Comparison of ENCODE assay signal across 8 cellular contexts in the genomic region with DNA sequence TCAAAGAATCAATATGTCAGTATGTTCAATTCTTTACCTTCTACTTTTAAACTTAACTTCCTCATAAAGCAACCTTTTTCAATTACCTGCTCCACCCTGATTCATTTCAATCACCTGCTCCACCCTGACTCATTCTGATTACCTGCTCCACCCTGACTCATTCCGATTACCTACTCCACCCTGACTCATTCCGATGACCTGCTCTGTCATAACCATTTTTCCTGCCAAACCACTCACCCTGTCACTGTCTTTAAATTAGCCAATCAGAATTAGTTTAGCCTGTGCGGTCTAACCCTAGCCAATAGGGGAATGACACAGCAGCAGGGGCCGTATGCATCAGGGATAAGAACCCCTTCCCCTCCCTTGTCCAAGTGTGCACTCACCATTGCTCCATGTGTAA.
DNase-seq lines count a peak whose midpoint lies in the region; TF ChIP-seq lines count a peak whose summit lies in the region.
"Not testable (repeated sequence)": the region's sequence is repeated elsewhere in the genome, so short reads cannot be mapped to it uniquely, and the experiment has no call there.

No MANE protein-coding gene starts in this region.

- H3K27me3 ChIP-seq in mammary epithelial cell (ENCODE audit: insufficient read depth, low read length); transverse colon: not testable (repeated sequence)

- not testable (repeated sequence) for TF ChIP-seq EP300 in transverse colon (IDR thresholded peaks at IDR 0.05; ENCODE audit: low read depth)

- not testable (repeated sequence) for H2AFZ ChIP-seq in mammary epithelial cell (ENCODE audit: low read depth, low read length)

- BruUV-seq in Calu3 (replicated peaks; lab: Mats Ljungman, UMichigan); mammary epithelial cell (replicated peaks; lab: Mats Ljungman, UMichigan): not testable (repeated sequence)

- not testable (repeated sequence) for H4K20me1 ChIP-seq in mammary epithelial cell (ENCODE audit: insufficient read depth, low read length)

- not testable (repeated sequence) for H3K9me3 Mint-ChIP-seq in Calu3 (ENCODE audit: low read depth, unreplicated experiment)

- intact Hi-C loops in Calu3 (cut with micrococcal nuclease; ENCODE audit: unreplicated experiment); mammary epithelial cell (cut with micrococcal nuclease); transverse colon (cut with DNase I; ENCODE audit: low total_unique reads): not testable (repeated sequence)

- DNase-seq in Calu3 (peak; percentile 11), HT-29 (ENCODE audit: low spot score) (peak; percentile 31), RKO (ENCODE audit: low spot score) (peak; percentile 14), mammary epithelial cell (peak; percentile 43), epithelial cell of prostate (ENCODE audit: low read depth, low spot score) (peak; percentile 2), kidney tubule cell (ENCODE audit: low spot score) (peak; percentile 28), renal cortical epithelial cell (ENCODE audit: low read depth) (peak; percentile 2), transverse colon (peak; percentile 22)

- 39% methylated on average over 4 of the region's 4 CpGs for WGBS in mammary epithelial cell (ENCODE audit: low coverage, missing lambda C conversion rate)
- 61% methylated on average over 4 of the region's 4 CpGs; no CpG with 5 or more reads in 1 of the 2 donors for WGBS in transverse colon (ENCODE audit: low coverage in 1 of 2), 2 donors

- not testable (repeated sequence) for TF ChIP-seq POLR2A in transverse colon (IDR thresholded peaks at IDR 0.05)

- H3K27ac ChIP-seq in mammary epithelial cell (ENCODE audit: insufficient read depth, low read depth, low read length), result not testable (repeated sequence)
- H3K27ac ChIP-seq in epithelial cell of prostate (peak overlapping the region; percentile 19), transverse colon (peak overlapping the region in 1 of 4 donors; percentile 31)

- CTCF ChIA-PET in Calu3 (lab: Charles Lee); mammary epithelial cell (lab: Charles Lee; ENCODE audit: low non-redundant PET): not testable (repeated sequence)

- H3K4me2 ChIP-seq in mammary epithelial cell (ENCODE audit: insufficient read depth, low read depth, low read length), result not testable (repeated sequence)

- H3K27ac Mint-ChIP-seq in Calu3 (ENCODE audit: unreplicated experiment), result peak overlapping the region; percentile 66

- not testable (repeated sequence) for H3K36me3 Mint-ChIP-seq in Calu3 (ENCODE audit: insufficient read depth, unreplicated experiment)

- not testable (repeated sequence) for H3K79me2 ChIP-seq in mammary epithelial cell (ENCODE audit: insufficient read depth, low read length)

- in situ Hi-C loops in mammary epithelial cell (cut with MboI; ENCODE audit: low sequenced_read_pairs in 2 of 2); transverse colon (cut with MboI; ENCODE audit: low pct_ligation_motif_present in 1 of 4, low pct_unique_long_range_greater_than_20kb in 1 of 4, low sequenced_read_pairs in 3 of 4): not testable (repeated sequence)

- H3K9ac ChIP-seq in mammary epithelial cell (ENCODE audit: insufficient read depth, low read length), result not testable (repeated sequence)

- dilution Hi-C loops in mammary epithelial cell (cut with HindIII; ENCODE audit: low sequenced_read_pairs), result not testable (repeated sequence)

- not testable (repeated sequence) for H3K4me3 ChIP-seq in mammary epithelial cell (replicated peaks in 1 of 3; ENCODE audit: insufficient read depth in 1 of 3, low read depth in 2 of 3, low read length in 3 of 3); transverse colon

- H3K9me3 ChIP-seq in mammary epithelial cell (replicated peaks; ENCODE audit: insufficient read depth, low read length); transverse colon: not testable (repeated sequence)

- not testable (repeated sequence) for H3K36me3 ChIP-seq in mammary epithelial cell (ENCODE audit: insufficient read depth, low read length); transverse colon

- H3K4me1 ChIP-seq in mammary epithelial cell (ENCODE audit: insufficient read depth, low read length); transverse colon: not testable (repeated sequence)

- H3K4me1 Mint-ChIP-seq in Calu3 (ENCODE audit: low read depth, unreplicated experiment), result not testable (repeated sequence)

- not testable (repeated sequence) for H3K27me3 Mint-ChIP-seq in Calu3 (ENCODE audit: unreplicated experiment)

- not testable (repeated sequence) for TF ChIP-seq CTCF in Calu3 (IDR thresholded peaks at IDR 0.05; ENCODE audit: unreplicated experiment); mammary epithelial cell (conservative IDR thresholded peaks at IDR 0.05 in 1 of 2, IDR thresholded peaks at IDR 0.05 in 1 of 2; ENCODE audit: extremely low read depth in 1 of 2, insufficient read depth in 1 of 2, low read depth in 1 of 2, low read length in 2 of 2); transverse colon (IDR thresholded peaks at IDR 0.05)

- H3K4me3 Mint-ChIP-seq in Calu3 (ENCODE audit: low read depth, unreplicated experiment), result not testable (repeated sequence)
